In genomic region chr4:2393353-2394270, GRCh38 we compare ENCODE assay signal across 10 cellular contexts. TPM values are rescaled to one million over a fixed set of nuclear protein-coding genes. Genes with fewer than 3 reads are reported as not detected.
DNase-seq lines count a peak whose midpoint lies in the region; ATAC-seq lines count a peak whose summit lies in the region.
"Had no signal": no experiment of that assay in that cellular context is flagged by ENCODE, and none has a peak within 500 bp of the region (broad histone marks: within the 10 kb centered on the region; RNA-seq: fewer than 3 reads in every experiment).

No MANE protein-coding gene starts in this region.

- H3K4ac ChIP-seq in mesenchymal stem cell (ENCODE audit: low read depth in 1 of 2, low read length in 2 of 2), result no peak overlapping the region

- H3K4me2 ChIP-seq in BLaER1 (peak overlapping the region; percentile 64), mesenchymal stem cell (ENCODE audit: low read length, poor library complexity, severe bottlenecking) (peak overlapping the region; percentile 52)

- H4K20me1 ChIP-seq in BLaER1, result no peaks in the 10 kb centered on the region

- no peak overlapping the region for H3K9ac ChIP-seq in BLaER1
- peak overlapping the region; percentile 45 for H3K9ac ChIP-seq in mesenchymal stem cell (ENCODE audit: low read length)

- H4K91ac ChIP-seq in mesenchymal stem cell (ENCODE audit: low read length), result no peak overlapping the region

- peak overlapping the region in 1 of 2 experiments; percentile 49 for H3K18ac ChIP-seq in mesenchymal stem cell (ENCODE audit: low read depth in 1 of 2, low read length in 2 of 2)

- H3K4me3 ChIP-seq in BLaER1 (no peak overlapping the region), H7 (ENCODE audit: insufficient read depth, low read depth, low read length) (no peak overlapping the region), mesenchymal stem cell (ENCODE audit: insufficient read depth in 1 of 2, low read depth in 1 of 2, low read length in 2 of 2) (peak overlapping the region in 1 of 2 experiments; percentile 62)

- H2BK12ac ChIP-seq in mesenchymal stem cell (ENCODE audit: low read length in 2 of 2), result no peak overlapping the region

- H2BK120ac ChIP-seq in mesenchymal stem cell (ENCODE audit: low read depth, low read length), result no peak overlapping the region

- H2BK5ac ChIP-seq in mesenchymal stem cell (ENCODE audit: low read depth, low read length, poor library complexity, severe bottlenecking), result no peak overlapping the region

- H3K27me3 ChIP-seq in BLaER1 (peaks cover 67% of the 10 kb centered on the region), H7 (ENCODE audit: control insufficient read depth, insufficient read depth, low read length) (no peaks in the 10 kb centered on the region; the same call in none of the 2 replicates), mesenchymal stem cell (ENCODE audit: control insufficient read depth in 1 of 2, insufficient read depth in 1 of 2, low read length in 2 of 2) (peaks cover 0 to 44% of the 10 kb centered on the region in 2 experiments)

- H3K23ac ChIP-seq in mesenchymal stem cell (ENCODE audit: low read length in 2 of 2), result no peak overlapping the region

- H4K8ac ChIP-seq in mesenchymal stem cell (ENCODE audit: low read length), result peak overlapping the region; percentile 19

- H2BK15ac ChIP-seq in mesenchymal stem cell (ENCODE audit: low read depth, poor library complexity, severe bottlenecking), result no peak overlapping the region

- 32% methylated on average over 25 of the region's 28 CpGs for WGBS in mesenchymal stem cell

- no peaks in the 10 kb centered on the region for H3K36me3 ChIP-seq in BLaER1
- H3K36me3 ChIP-seq in H7 (replicated peaks; ENCODE audit: control insufficient read depth, insufficient read depth, low read length), result no peaks in the 10 kb centered on the region
- H3K36me3 ChIP-seq in mesenchymal stem cell (ENCODE audit: control insufficient read depth in 1 of 2, insufficient read depth in 2 of 2, low read depth in 1 of 2, low read length in 2 of 2), result peaks cover 0 to 11% of the 10 kb centered on the region in 2 experiments

- H3K14ac ChIP-seq in mesenchymal stem cell (ENCODE audit: low read length in 2 of 2), result no peak overlapping the region

- no peak for ATAC-seq in HG03108 (IDR thresholded peaks at IDR 0.05; ENCODE audit: unreplicated experiment)

- peaks cover 16% of the 10 kb centered on the region for H3K79me1 ChIP-seq in mesenchymal stem cell (replicated peaks; ENCODE audit: low read length, poor library complexity, severe bottlenecking)

- H3K27ac ChIP-seq in BLaER1 (no peak overlapping the region), mesenchymal stem cell (ENCODE audit: low read length, poor library complexity, severe bottlenecking) (peak overlapping the region; percentile 34)

- H3K9me3 ChIP-seq in BLaER1, result no peaks in the 10 kb centered on the region
- no peaks in the 10 kb centered on the region for H3K9me3 ChIP-seq in mesenchymal stem cell (ENCODE audit: control insufficient read depth, low read length)

- DNase-seq in H7 (peak; percentile 91), astrocyte of the hippocampus (ENCODE audit: low read depth, low spot score) (peak; percentile 34), mesenchymal stem cell (peak; percentile 20), COR-L47 (lab: John Stamatoyannopoulos, UW) (no peak), NCI-H82 (lab: John Stamatoyannopoulos, UW) (no peak), NCI-H524 (lab: John Stamatoyannopoulos, UW) (no peak)

- H2AFZ ChIP-seq in mesenchymal stem cell (ENCODE audit: low read depth, low read length), result peak overlapping the region; percentile 36

- H2AK5ac ChIP-seq in mesenchymal stem cell (ENCODE audit: low read length, severe bottlenecking), result peak overlapping the region; percentile 55

- H3K4me1 ChIP-seq in BLaER1, result peaks cover 18% of the 10 kb centered on the region
- peaks cover 62% of the 10 kb centered on the region for H3K4me1 ChIP-seq in mesenchymal stem cell (ENCODE audit: control insufficient read depth, insufficient read depth, low read depth, low read length)

RNA-seq across cellular contexts. Expression of gene ZFYVE28, which starts 24.8 kb away (rescaled TPM):
- total RNA-seq in H7 (2014; rRNA removed; shearing (Covaris generic)), result 2.1 and 5.7 TPM in 2 replicates
- polyA plus RNA-seq in mesenchymal stem cell (2013, experiment 1 of 2), result 1.0 TPM
- 1.2 TPM for polyA plus RNA-seq in mesenchymal stem cell (2013, experiment 2 of 2)

RNA-seq across cellular contexts. Expression of gene CFAP99, which starts 25.1 kb away (rescaled TPM):
- not detected in 2 replicates for total RNA-seq in H7 (2014; rRNA removed; shearing (Covaris generic))
- 0.03 TPM for polyA plus RNA-seq in mesenchymal stem cell (2013, experiment 1 of 2)
- polyA plus RNA-seq in mesenchymal stem cell (2013, experiment 2 of 2), result not detected
- total RNA-seq: LHCN-M2 had no signal
- polyA plus RNA-seq: neural cell had no signal

Comparison
In these comparisons a context has a peak if more than half of its experiments do, and no peak if none do; other contexts are left out.
1. DNase-seq: peak in H7 (single experiment), astrocyte of the hippocampus (single experiment) and mesenchymal stem cell (single experiment); none in COR-L47 (single experiment), NCI-H82 (single experiment) and NCI-H524 (0 of 2).